ENCODE assay signal across 22 cellular contexts in genomic region chr10:71589617-71590551, GRCh38.
DNase-seq lines count a peak whose midpoint lies in the region; ATAC-seq and TF ChIP-seq lines count a peak whose summit lies in the region.
"Had no signal": no experiment of that assay in that cellular context is flagged by ENCODE, and none has a peak within 500 bp of the region (broad histone marks: within the 10 kb centered on the region; RNA-seq: fewer than 3 reads in every experiment).

No MANE protein-coding gene starts in this region.

- ATAC-seq in left lobe of liver (peak; percentile 91), mucosa of descending colon (no peak), HG03108 (IDR thresholded peaks at IDR 0.05; ENCODE audit: unreplicated experiment) (no peak)
- ATAC-seq: foreskin keratinocyte, left colon had no signal

- no peaks in the 10 kb centered on the region for H3K79me2 ChIP-seq in GM23248 (ENCODE audit: insufficient read depth)

- no peak overlapping the region for H2AFZ ChIP-seq in GM23248

- peaks cover 35% of the 10 kb centered on the region for H3K27me3 ChIP-seq in GM23248 (replicated peaks; ENCODE audit: insufficient read depth)
- H3K27me3 ChIP-seq: ascending aorta, ovary had no signal

- no peaks in the 10 kb centered on the region for H3K36me3 ChIP-seq in GM23248 (ENCODE audit: low read depth)
- H3K36me3 ChIP-seq in mucosa of descending colon (ENCODE audit: low read depth) = no peaks in the 10 kb centered on the region
- H3K36me3 ChIP-seq: ascending aorta, ovary, thoracic aorta had no signal

- H4K20me1 ChIP-seq in GM23248 (ENCODE audit: insufficient read depth) = no peaks in the 10 kb centered on the region

- no peaks in the 10 kb centered on the region for H3F3A ChIP-seq in GM23248 (ENCODE audit: insufficient read depth)

- H3K4me2 ChIP-seq in GM23248 (ENCODE audit: unreplicated experiment) = no peak overlapping the region

- WGBS in GM23248 (ENCODE audit: low coverage in 1 of 2, low lambda C conversion rate in 2 of 2, missing lambda C conversion rate in 2 of 2), 2 experiments = 19 to 22% methylated on average over 14 of the region's 14 CpGs

- H3K4me3 ChIP-seq in GM23248 (no peak overlapping the region), mucosa of descending colon (no peak overlapping the region)
- H3K4me3 ChIP-seq: ascending aorta, coronary artery, ovary, skin epidermis, thoracic aorta had no signal

- 0 out of 2 replicates have a peak, but pooled peaks cover 4% of the 10 kb centered on the region for H3K4me1 ChIP-seq in GM23248 (ENCODE audit: insufficient read depth)
- H3K4me1 ChIP-seq in mucosa of descending colon (ENCODE audit: low read depth) = no peaks in the 10 kb centered on the region
- H3K4me1 ChIP-seq: ascending aorta, foreskin keratinocyte had no signal

- intact Hi-C loops in mucosa of descending colon (cut with DNase I, micrococcal nuclease) = no loop called here

- TF ChIP-seq CTCF in C4-2B (conservative IDR thresholded peaks at IDR 0.05) (no peak), mucosa of descending colon (IDR thresholded peaks at IDR 0.05) (no peak)

- no peak overlapping the region for H3K9ac ChIP-seq in GM23248

- no peaks in the 10 kb centered on the region for H3K9me3 ChIP-seq in GM23248 (ENCODE audit: low read depth)
- H3K9me3 ChIP-seq in mucosa of descending colon = no peaks in the 10 kb centered on the region
- H3K9me3 ChIP-seq: ascending aorta, ovary, thoracic aorta had no signal

- peak; percentile 20 for DNase-seq in GM23248
- peak; percentile 8 for DNase-seq in NOMO-1 treated with dmso at 0.1 percent for 144 hours (lab: John Stamatoyannopoulos, UW; ENCODE audit: unreplicated experiment)
- DNase-seq in left lobe of liver (ENCODE audit: low spot score) = peak; percentile 76
- no peak for DNase-seq in mucosa of descending colon
- no peak for DNase-seq in activated CD4-positive, CD25-positive, alpha-beta regulatory T cell (lab: John Stamatoyannopoulos, UW)
- no peak for DNase-seq in cerebellar nuclear complex (lab: John Stamatoyannopoulos, UW)
- DNase-seq: activated B cell treated with CpG ODN at 0.5 μM for 24 hours, activated gamma-delta T cell, AML-193, HFFc6, left colon, NCI-H1048, NCI-H526, ovary, RPMI8226 had no signal

- in situ Hi-C loops in GM23248 (cut with MboI) = no loop called here

- H3K9me2 ChIP-seq in GM23248 (ENCODE audit: insufficient read depth) = no peaks in the 10 kb centered on the region

- H3K27ac ChIP-seq in C4-2B (peak overlapping the region; percentile 19), GM23248 (no peak overlapping the region)
- H3K27ac ChIP-seq: ascending aorta, coronary artery, foreskin keratinocyte, ovary, thoracic aorta had no signal

Comparison
In these comparisons a context has a peak if more than half of its experiments do, and no peak if none do; other contexts are left out.
1. DNase-seq: peak in GM23248 (single experiment), NOMO-1 treated with dmso at 0.1 percent for 144 hours (single experiment) and left lobe of liver (single experiment); none in mucosa of descending colon (0 of 3), activated CD4-positive, CD25-positive, alpha-beta regulatory T cell (0 of 4) and cerebellar nuclear complex (0 of 2).